Comparison of ENCODE assay signal across 8 cellular contexts in the genomic region with DNA sequence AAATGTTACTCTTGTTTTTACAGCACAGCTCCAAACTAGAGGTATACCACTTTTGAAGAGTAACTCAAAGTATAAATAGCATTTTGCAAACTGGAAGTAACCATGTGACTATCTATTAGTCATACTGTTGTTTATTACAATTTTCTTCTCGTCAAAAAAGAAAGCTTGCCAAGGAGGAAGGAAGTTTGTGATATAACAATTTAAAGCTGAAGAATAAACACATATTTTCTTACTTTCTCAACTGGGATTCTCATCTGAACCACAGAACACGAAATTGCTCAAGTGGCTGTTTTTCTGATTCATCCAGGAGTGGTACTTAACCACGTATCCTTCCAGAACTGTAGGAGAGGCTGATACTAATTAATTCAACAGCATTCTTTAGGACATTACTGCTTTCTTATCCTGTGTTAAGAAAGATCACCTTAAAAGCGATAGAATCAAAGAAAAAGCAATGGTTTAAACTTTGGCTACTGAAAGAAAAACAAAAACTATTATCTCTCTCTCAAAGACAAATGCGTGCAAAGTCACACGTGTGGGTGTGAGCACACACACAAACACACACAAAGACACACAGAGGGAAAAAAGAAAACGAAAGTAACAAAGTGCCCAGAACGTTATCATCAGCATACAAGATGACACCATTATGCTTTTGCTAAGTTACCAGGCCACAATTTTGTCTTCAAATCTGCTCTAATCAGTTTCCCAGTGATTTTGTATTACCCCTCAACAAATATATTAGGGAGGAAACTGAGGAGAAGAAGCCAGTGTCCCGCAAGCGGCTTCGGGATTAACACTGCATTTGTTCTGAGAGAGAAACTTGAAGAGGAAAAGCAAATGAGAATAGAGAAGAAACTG. TPM values are rescaled to one million over a fixed set of nuclear protein-coding genes. Genes with fewer than 3 reads are reported as not detected.
A peak's percentile ranks its signal among the peaks of the same experiment; 100 is the strongest.
DNase-seq lines count a peak whose midpoint lies in the region; ATAC-seq and TF ChIP-seq lines count a peak whose summit lies in the region.

A gene (minus strand): TSS at position 48 of the 855 bp plus-strand sequence.

- peak; percentile 42 for DNase-seq in stimulated activated CD4-positive, alpha-beta T cell treated with anti-CD3 and anti-CD28 coated beads, Interleukin-15, amount 100 ng/mL, for 24 hours
- no peak for DNase-seq in stimulated activated CD4-positive, alpha-beta T cell treated with anti-CD3 and anti-CD28 coated beads, Interleukin-1b, Interleukin-23, amount 100 ng/mL, for 48 hours
- DNase-seq in KG1 (lab: John Stamatoyannopoulos, UW) (peak; percentile 71), renal cortical epithelial cell (ENCODE audit: low read depth) (peak; percentile 85), germinal center (ENCODE audit: low spot score) (no peak)
- DNase-seq in activated T-helper 2 cell treated with anti-CD3 and anti-CD28 coated beads, Interferon-gamma antibody, Interleukin-2, Interleukin-4, amounts not matched to agents 10 μg/mL and 5 μg/mL and 100 μg/mL, durations not matched to agents 14 hours and 24 hours and 36 hours (ENCODE audit: low spot score): peak; percentile 26

- H3K4me1 Mint-ChIP-seq in activated T-helper 2 cell treated with anti-CD3 and anti-CD28 coated beads, Interferon-gamma antibody, Interleukin-2, Interleukin-4, amounts not matched to agents 10 μg/mL and 5 μg/mL and 100 μg/mL, durations not matched to agents 14 hours and 24 hours and 36 hours (ENCODE audit: low read depth): peaks cover 29% of the 10 kb centered on the region

- intact Hi-C loops in activated T-helper 2 cell treated with anti-CD3 and anti-CD28 coated beads, Interferon-gamma antibody, Interleukin-2, Interleukin-4, amounts not matched to agents 10 μg/mL and 5 μg/mL and 100 μg/mL, durations not matched to agents 14 hours and 24 hours and 36 hours (cut with micrococcal nuclease): loop anchor here (1.0 to 10.0 kb wide), 10 partner anchors 55 to 625 kb away; a partner anchor contains a TSS

- WGBS in gastroesophageal sphincter (ENCODE audit: low coverage in 1 of 2), 2 donors: 13 to 15% methylated on average over 8 to 11 of the region's 11 CpGs

- no peaks in the 10 kb centered on the region for H3K36me3 Mint-ChIP-seq in activated T-helper 2 cell treated with anti-CD3 and anti-CD28 coated beads, Interferon-gamma antibody, Interleukin-2, Interleukin-4, amounts not matched to agents 10 μg/mL and 5 μg/mL and 100 μg/mL, durations not matched to agents 14 hours and 24 hours and 36 hours (ENCODE audit: low read depth)

- H3K9me3 ChIP-seq in gastroesophageal sphincter: no peaks in the 10 kb centered on the region

- H3K27ac ChIP-seq in gastroesophageal sphincter: peak within 1 kb of the TSS; percentile 52 to 76 (median 74)

- no peak for TF ChIP-seq POLR2A in gastroesophageal sphincter (IDR thresholded peaks at IDR 0.05)

- no peak for TF ChIP-seq EP300 in gastroesophageal sphincter (IDR thresholded peaks at IDR 0.05)

- H3K4me3 Mint-ChIP-seq in activated T-helper 2 cell treated with anti-CD3 and anti-CD28 coated beads, Interferon-gamma antibody, Interleukin-2, Interleukin-4, amounts not matched to agents 10 μg/mL and 5 μg/mL and 100 μg/mL, durations not matched to agents 14 hours and 24 hours and 36 hours (ENCODE audit: low read depth): peak within 1 kb of the TSS; percentile 85

- no peaks in the 10 kb centered on the region for H3K4me1 ChIP-seq in gastroesophageal sphincter

- TF ChIP-seq CTCF in gastroesophageal sphincter (IDR thresholded peaks at IDR 0.05): no peak

- no peaks in the 10 kb centered on the region for H3K27me3 Mint-ChIP-seq in activated T-helper 2 cell treated with anti-CD3 and anti-CD28 coated beads, Interferon-gamma antibody, Interleukin-2, Interleukin-4, amounts not matched to agents 10 μg/mL and 5 μg/mL and 100 μg/mL, durations not matched to agents 14 hours and 24 hours and 36 hours (ENCODE audit: low read depth)

- peak within 1 kb of the TSS; percentile 42 to 64 for H3K4me3 ChIP-seq in gastroesophageal sphincter

- no peaks in the 10 kb centered on the region for H3K36me3 ChIP-seq in gastroesophageal sphincter

- peak within 1 kb of the TSS; percentile 91 for H3K27ac Mint-ChIP-seq in activated T-helper 2 cell treated with anti-CD3 and anti-CD28 coated beads, Interferon-gamma antibody, Interleukin-2, Interleukin-4, amounts not matched to agents 10 μg/mL and 5 μg/mL and 100 μg/mL, durations not matched to agents 14 hours and 24 hours and 36 hours

- ATAC-seq in gastroesophageal sphincter: peak; percentile 78
- ATAC-seq in GM19023 (IDR thresholded peaks at IDR 0.05; ENCODE audit: unreplicated experiment): no peak

- no peaks in the 10 kb centered on the region for H3K27me3 ChIP-seq in gastroesophageal sphincter

- peaks cover under 1% of the 10 kb centered on the region for H3K9me3 Mint-ChIP-seq in activated T-helper 2 cell treated with anti-CD3 and anti-CD28 coated beads, Interferon-gamma antibody, Interleukin-2, Interleukin-4, amounts not matched to agents 10 μg/mL and 5 μg/mL and 100 μg/mL, durations not matched to agents 14 hours and 24 hours and 36 hours

RNA-seq across cellular contexts. Expression of the gene that starts here (rescaled TPM):
- 5.0 and 5.1 TPM in 2 replicates for total RNA-seq in activated T-helper 2 cell treated with anti-CD3 and anti-CD28 coated beads, Interferon-gamma antibody, Interleukin-2, Interleukin-4, amounts not matched to agents 10 μg/mL and 5 μg/mL and 100 μg/mL, durations not matched to agents 14 hours and 24 hours and 36 hours
- total RNA-seq in gastroesophageal sphincter: 10 to 100 TPM in 2 of 4 donors, 1 to 10 TPM in 2; 3.4 to 16.7 (median 8.9) TPM
- 0.10 and 0.52 TPM in 2 replicates for total RNA-seq in renal cortical epithelial cell

Comparison
In these comparisons a context has a peak if more than half of its experiments do, and no peak if none do; other contexts are left out.
1. DNase-seq: peak in stimulated activated CD4-positive, alpha-beta T cell treated with anti-CD3 and anti-CD28 coated beads, Interleukin-15, amount 100 ng/mL, for 24 hours (single experiment), KG1 (single experiment) and activated T-helper 2 cell treated with anti-CD3 and anti-CD28 coated beads, Interferon-gamma antibody, Interleukin-2, Interleukin-4, amounts not matched to agents 10 μg/mL and 5 μg/mL and 100 μg/mL, durations not matched to agents 14 hours and 24 hours and 36 hours (single experiment); none in stimulated activated CD4-positive, alpha-beta T cell treated with anti-CD3 and anti-CD28 coated beads, Interleukin-1b, Interleukin-23, amount 100 ng/mL, for 48 hours (single experiment) and germinal center (single experiment).
2. Peak in DNase-seq in renal cortical epithelial cell; RNA of the gene not detected or under 1 TPM.